In genomic region chr13:77457989-77458388, GRCh38 we compare ENCODE assay signal across 1 cellular context.
TF ChIP-seq lines count a peak whose summit lies in the region.

No MANE protein-coding gene starts in this region.

TF ChIP-seq in GM23338, 12 proteins besides CTCF, POLR2A, EP300 and RAD21 (continued from another document):
- no peak for TF ChIP-seq ZNF462 (CRISPR knock-in tag; IDR thresholded peaks at IDR 0.05)
TF ChIP-seq in GM23338: peak in this region for 0.
